2 cellular contexts compared by ENCODE assay signal in the genomic region with DNA sequence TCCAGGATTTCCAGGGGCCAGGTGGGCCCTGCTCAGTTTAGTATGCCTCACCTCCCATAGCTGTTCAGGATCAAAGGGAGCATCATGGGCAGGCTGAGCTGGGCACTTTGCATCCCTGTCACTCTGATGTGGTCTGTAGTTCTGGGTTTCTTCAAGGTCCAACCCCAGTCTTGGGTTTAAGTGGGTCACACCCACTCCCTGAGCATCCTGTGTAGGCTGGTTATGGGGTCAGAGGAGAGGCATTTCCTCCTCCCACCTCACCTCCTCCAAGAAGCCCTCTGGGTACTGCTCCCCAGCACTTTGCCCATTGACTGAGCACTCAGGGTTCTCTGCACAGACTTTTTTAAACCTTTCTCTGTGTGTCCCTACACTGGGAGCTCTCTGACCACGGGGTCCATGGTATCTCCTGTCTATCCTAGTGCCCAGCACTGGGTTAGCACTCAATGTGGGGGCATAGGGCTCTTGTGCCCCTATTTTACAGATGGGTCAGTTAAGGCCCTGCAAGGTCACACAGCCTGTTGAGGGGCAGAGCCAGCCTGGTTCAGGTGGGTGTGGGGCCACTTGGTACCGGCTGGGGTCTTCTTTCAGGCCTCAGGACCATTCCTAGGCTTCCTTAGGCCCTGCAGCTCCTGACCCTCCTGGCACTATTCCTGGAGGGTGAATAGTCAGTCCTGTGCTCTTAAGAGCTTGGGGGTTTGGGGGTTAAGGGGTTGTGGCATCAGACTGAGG.
TF ChIP-seq lines count a peak whose summit lies in the region.

No MANE protein-coding gene starts in this region.

TF ChIP-seq in A549, 52 proteins besides CTCF, POLR2A, EP300 and RAD21:
- TF ChIP-seq ZC3H11A (IDR thresholded peaks at IDR 0.05), result no peak
- peak; percentile 79 for TF ChIP-seq ZFP36 (IDR thresholded peaks at IDR 0.05; ENCODE audit: borderline replicate concordance, partially characterized antibody)
- no peak for TF ChIP-seq ZSCAN20 (CRISPR knock-in tag; IDR thresholded peaks at IDR 0.05)

TF ChIP-seq in GM12878, 131 proteins besides CTCF, POLR2A, EP300 and RAD21:
- TF ChIP-seq, protein P1, sequence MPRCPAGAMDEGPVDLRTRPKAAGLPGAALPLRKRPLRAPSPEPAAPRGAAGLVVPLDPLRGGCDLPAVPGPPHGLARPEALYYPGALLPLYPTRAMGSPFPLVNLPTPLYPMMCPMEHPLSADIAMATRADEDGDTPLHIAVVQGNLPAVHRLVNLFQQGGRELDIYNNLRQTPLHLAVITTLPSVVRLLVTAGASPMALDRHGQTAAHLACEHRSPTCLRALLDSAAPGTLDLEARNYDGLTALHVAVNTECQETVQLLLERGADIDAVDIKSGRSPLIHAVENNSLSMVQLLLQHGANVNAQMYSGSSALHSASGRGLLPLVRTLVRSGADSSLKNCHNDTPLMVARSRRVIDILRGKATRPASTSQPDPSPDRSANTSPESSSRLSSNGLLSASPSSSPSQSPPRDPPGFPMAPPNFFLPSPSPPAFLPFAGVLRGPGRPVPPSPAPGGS (IDR thresholded peaks at IDR 0.05; ENCODE audit: borderline replicate concordance, insufficient read depth, low read depth, low read length, poor library complexity, severe bottlenecking), result no peak
- TF ChIP-seq, protein P2, sequence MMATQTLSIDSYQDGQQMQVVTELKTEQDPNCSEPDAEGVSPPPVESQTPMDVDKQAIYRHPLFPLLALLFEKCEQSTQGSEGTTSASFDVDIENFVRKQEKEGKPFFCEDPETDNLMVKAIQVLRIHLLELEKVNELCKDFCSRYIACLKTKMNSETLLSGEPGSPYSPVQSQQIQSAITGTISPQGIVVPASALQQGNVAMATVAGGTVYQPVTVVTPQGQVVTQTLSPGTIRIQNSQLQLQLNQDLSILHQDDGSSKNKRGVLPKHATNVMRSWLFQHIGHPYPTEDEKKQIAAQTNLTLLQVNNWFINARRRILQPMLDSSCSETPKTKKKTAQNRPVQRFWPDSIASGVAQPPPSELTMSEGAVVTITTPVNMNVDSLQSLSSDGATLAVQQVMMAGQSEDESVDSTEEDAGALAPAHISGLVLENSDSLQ (IDR thresholded peaks at IDR 0.05), result peak; percentile 83
TF ChIP-seq in GM12878: peak in this region for 1.
